16 cellular contexts compared by ENCODE assay signal in genomic region chr10:113356794-113357687, GRCh38.
DNase-seq lines count a peak whose midpoint lies in the region; ATAC-seq and TF ChIP-seq lines count a peak whose summit lies in the region.
"Had no signal": no experiment of that assay in that cellular context is flagged by ENCODE, and none has a peak within 500 bp of the region (broad histone marks: within the 10 kb centered on the region; RNA-seq: fewer than 3 reads in every experiment).

No MANE protein-coding gene starts in this region.

- no peak for ATAC-seq in HG02678 (IDR thresholded peaks at IDR 0.05; ENCODE audit: unreplicated experiment)
- ATAC-seq in HG03342 (IDR thresholded peaks at IDR 0.05; ENCODE audit: unreplicated experiment), result no peak
- ATAC-seq: A549 had no signal

- TF ChIP-seq CTCF in fibroblast of villous mesenchyme (IDR thresholded peaks at IDR 0.05; ENCODE audit: insufficient read depth, low read depth, low read length) (no peak), sigmoid colon (IDR thresholded peaks at IDR 0.05) (no peak)

- intact Hi-C loops in sigmoid colon (cut with DNase I), result loop anchor here (2.0 kb wide), 2 partner anchors 170 to 406 kb away; partner anchors contain the start of gene TCF7L2

- TF ChIP-seq EP300 in sigmoid colon (IDR thresholded peaks at IDR 0.05), result peak in 3 of 4 donors; percentile 66 to 95 (median 89)

- DNase-seq in AG20443 (ENCODE audit: low spot score) (peak; percentile 65), adipocyte (ENCODE audit: low read depth) (peak; percentile 39), fibroblast of villous mesenchyme (ENCODE audit: low read depth) (peak; percentile 15), sigmoid colon (peak; percentile 90), 8988T (no peak), retina (no peak)
- DNase-seq: CD4-positive, alpha-beta T cell; DMS53; NCI-H1105; NCI-H1694 treated with DMSO at 0.1 percent for 48 hours; NCI-H2107; NCI-H524 had no signal

- H3K4me1 ChIP-seq in adipocyte (ENCODE audit: control insufficient read depth, insufficient read depth, low read length) (peaks cover 39% of the 10 kb centered on the region), sigmoid colon (peaks cover 3 to 30% (median 26%) of the 10 kb centered on the region in 4 donors)
- H3K4me1 ChIP-seq: A549 had no signal

- WGBS in sigmoid colon, 2 donors, result 60 to 71% methylated on average over 5 of the region's 5 CpGs

- H3K27me3 ChIP-seq in adipocyte (replicated peaks; ENCODE audit: control insufficient read depth, insufficient read depth, low read length) (no peaks in the 10 kb centered on the region), sigmoid colon (no peaks in the 10 kb centered on the region)

- TF ChIP-seq POLR2A in sigmoid colon (IDR thresholded peaks at IDR 0.05), result no peak

- H3K36me3 ChIP-seq in adipocyte (ENCODE audit: control insufficient read depth, insufficient read depth, low read length, severe bottlenecking) (no peaks in the 10 kb centered on the region), sigmoid colon (no peaks in the 10 kb centered on the region)

- H3K9me3 ChIP-seq in adipocyte (ENCODE audit: control insufficient read depth, low read length) (no peaks in the 10 kb centered on the region), sigmoid colon (no peaks in the 10 kb centered on the region)
- H3K9me3 ChIP-seq: A549 had no signal

- H3K4me3 ChIP-seq in adipocyte (ENCODE audit: low read length), result no peak overlapping the region
- no peak overlapping the region for H3K4me3 ChIP-seq in fibroblast of villous mesenchyme (ENCODE audit: low read depth, low read length)
- H3K4me3 ChIP-seq in sigmoid colon, result no peak overlapping the region
- H3K4me3 ChIP-seq: A549 had no signal

- H3K27ac ChIP-seq in sigmoid colon, result peak overlapping the region in 3 of 4 donors; percentile 46 to 75 (median 71)
- H3K27ac ChIP-seq: A549, HL-60 had no signal

- peak overlapping the region; percentile 72 for H3K9ac ChIP-seq in adipocyte (ENCODE audit: low read length)

Comparison
In these comparisons a context has a peak if more than half of its experiments do, and no peak if none do; other contexts are left out.
1. DNase-seq: peak in AG20443 (single experiment), adipocyte (single experiment), fibroblast of villous mesenchyme (single experiment) and sigmoid colon (single experiment); none in 8988T (single experiment) and retina (single experiment).